In genomic region chr2:130390460-130391057, GRCh38 we compare ENCODE assay signal across 8 cellular contexts. TPM values are rescaled to one million over a fixed set of nuclear protein-coding genes. Genes with fewer than 3 reads are reported as not detected.
DNase-seq lines count a peak whose midpoint lies in the region; ATAC-seq and TF ChIP-seq lines count a peak whose summit lies in the region.

No MANE protein-coding gene starts in this region.

- H3K27ac Mint-ChIP-seq in naive thymus-derived CD4-positive, alpha-beta T cell, result peak overlapping the region; percentile 62 to 97 (median 87)

- H3K79me2 ChIP-seq in GM23248 (ENCODE audit: insufficient read depth) (no peaks in the 10 kb centered on the region), OCI-LY3 (ENCODE audit: low read length) (no peaks in the 10 kb centered on the region)

- WGBS in GM23248 (ENCODE audit: low coverage in 1 of 2, low lambda C conversion rate in 2 of 2, missing lambda C conversion rate in 2 of 2), 2 experiments, result 41 to 42% methylated on average over 16 of the region's 16 CpGs

- peaks cover 3% of the 10 kb centered on the region; the same call in 1 of the 2 replicates for H3F3A ChIP-seq in GM23248 (ENCODE audit: insufficient read depth)

- in situ Hi-C loops in GM23248 (cut with MboI), result no loop called here

- intact Hi-C loops in naive thymus-derived CD4-positive, alpha-beta T cell (cut with micrococcal nuclease), result loop anchor here (1.0 to 5.0 kb wide), 3 partner anchors 18 to 48 kb away; partner anchors contain the start of genes IMP4 (in 2 of the 2) and PTPN18 (in 1 of the 2)

- CTCF ChIA-PET in naive thymus-derived CD4-positive, alpha-beta T cell (lab: Charles Lee), result no interaction called here

- H3K9me3 Mint-ChIP-seq in naive thymus-derived CD4-positive, alpha-beta T cell, result peaks cover 0 to 5% (median 0%) of the 10 kb centered on the region in 11 donors

- H3K4me1 Mint-ChIP-seq in naive thymus-derived CD4-positive, alpha-beta T cell, result peaks cover 12 to 20% (median 18%) of the 10 kb centered on the region in 7 donors

- no peak for TF ChIP-seq CTCF in OCI-LY3 (IDR thresholded peaks at IDR 0.05; ENCODE audit: low read depth, low read length)

- peaks cover 0 to 9% (median 4%) of the 10 kb centered on the region in 5 donors for H3K27me3 Mint-ChIP-seq in naive thymus-derived CD4-positive, alpha-beta T cell

- H3K9me3 ChIP-seq in GM23248 (ENCODE audit: low read depth) (no peaks in the 10 kb centered on the region), OCI-LY3 (ENCODE audit: insufficient read depth, low read length) (peaks cover 10% of the 10 kb centered on the region; the same call in 1 of the 2 replicates), endocrine pancreas (ENCODE audit: control insufficient read depth, low read length) (no peaks in the 10 kb centered on the region)
- no peaks in the 10 kb centered on the region for H3K9me3 ChIP-seq in naive thymus-derived CD4-positive, alpha-beta T cell (ENCODE audit: control insufficient read depth in 2 of 3, low read length in 3 of 3)

- H3K27ac ChIP-seq in GM23248 (peak overlapping the region; percentile 82), OCI-LY3 (ENCODE audit: low read length) (peak overlapping the region; percentile 40)
- peak overlapping the region; percentile 32 for H3K27ac ChIP-seq in naive thymus-derived CD4-positive, alpha-beta T cell (ENCODE audit: low read depth, low read length)

- H3K27me3 ChIP-seq in GM23248 (replicated peaks; ENCODE audit: insufficient read depth), result no peaks in the 10 kb centered on the region
- H3K27me3 ChIP-seq in OCI-LY3 (ENCODE audit: low read depth, low read length), result no peaks in the 10 kb centered on the region
- no peaks in the 10 kb centered on the region for H3K27me3 ChIP-seq in endocrine pancreas (ENCODE audit: control insufficient read depth, insufficient read depth, low read length)
- no peaks in the 10 kb centered on the region for H3K27me3 ChIP-seq in naive thymus-derived CD4-positive, alpha-beta T cell (ENCODE audit: control insufficient read depth in 2 of 2, insufficient read depth in 2 of 2, low read length in 2 of 2)

- DNase-seq in DMS79 treated with DMSO at 0.1 percent for 48 hours (lab: John Stamatoyannopoulos, UW) (peak; percentile 5), GM23248 (no peak), NCI-H226 (no peak), DMS114 treated with DMSO at 0.1 percent for 48 hours (lab: John Stamatoyannopoulos, UW; ENCODE audit: unreplicated experiment) (no peak)
- DNase-seq in naive thymus-derived CD4-positive, alpha-beta T cell, result no peak

- H3K4me1 ChIP-seq in GM23248 (ENCODE audit: insufficient read depth) (peaks cover 6% of the 10 kb centered on the region; the same call in 1 of the 2 replicates), OCI-LY3 (ENCODE audit: low read length) (peaks cover 57% of the 10 kb centered on the region), endocrine pancreas (ENCODE audit: control insufficient read depth, insufficient read depth, low read length) (no peaks in the 10 kb centered on the region)
- peaks cover 5 to 8% of the 10 kb centered on the region in 2 donors for H3K4me1 ChIP-seq in naive thymus-derived CD4-positive, alpha-beta T cell (ENCODE audit: control insufficient read depth in 2 of 2, insufficient read depth in 2 of 2, low read length in 2 of 2)

- H2AFZ ChIP-seq in GM23248, result peak overlapping the region; percentile 93
- H2AFZ ChIP-seq in OCI-LY3 (ENCODE audit: low read depth, low read length), result peak overlapping the region; percentile 10

- peak overlapping the region; percentile 90 for H3K4me3 ChIP-seq in GM23248
- H3K4me3 ChIP-seq in OCI-LY3 (ENCODE audit: low read length), result peak overlapping the region; percentile 78
- no peak overlapping the region for H3K4me3 ChIP-seq in endocrine pancreas (ENCODE audit: control insufficient read depth, insufficient read depth, low read length)
- H3K4me3 ChIP-seq in naive thymus-derived CD4-positive, alpha-beta T cell (ENCODE audit: low read length), result peak overlapping the region; percentile 56

- ATAC-seq in naive thymus-derived CD4-positive, alpha-beta T cell, result peak; percentile 17
- no peak for ATAC-seq in HG02642 (IDR thresholded peaks at IDR 0.05; ENCODE audit: poor library complexity, unreplicated experiment)

- POLR2A ChIA-PET in naive thymus-derived CD4-positive, alpha-beta T cell (lab: Charles Lee), result interaction anchor here (0.8 to 0.9 kb wide), 2 partner anchors 47 to 48 kb away, joined by 5 read pairs; partner anchors contain the start of gene IMP4

- H3K36me3 ChIP-seq in GM23248 (ENCODE audit: low read depth), result no peaks in the 10 kb centered on the region
- H3K36me3 ChIP-seq in OCI-LY3 (replicated peaks; ENCODE audit: low read depth, low read length), result peaks cover 3% of the 10 kb centered on the region
- no peaks in the 10 kb centered on the region for H3K36me3 ChIP-seq in endocrine pancreas (ENCODE audit: control insufficient read depth, insufficient read depth, low read length)
- H3K36me3 ChIP-seq in naive thymus-derived CD4-positive, alpha-beta T cell (ENCODE audit: control insufficient read depth in 2 of 3, insufficient read depth in 3 of 3, low read length in 3 of 3), result no peaks in the 10 kb centered on the region

- peak overlapping the region; percentile 80 to 94 (median 88) for H3K4me3 Mint-ChIP-seq in naive thymus-derived CD4-positive, alpha-beta T cell

- no peaks in the 10 kb centered on the region for H4K20me1 ChIP-seq in GM23248 (ENCODE audit: insufficient read depth)
- H4K20me1 ChIP-seq in OCI-LY3 (ENCODE audit: insufficient read depth, low read length), result peaks cover under 1% of the 10 kb centered on the region; the same call in 1 of the 2 replicates

- H3K9me2 ChIP-seq in GM23248 (ENCODE audit: insufficient read depth), result no peaks in the 10 kb centered on the region

- peak overlapping the region; percentile 72 for H3K4me2 ChIP-seq in GM23248 (ENCODE audit: unreplicated experiment)
- H3K4me2 ChIP-seq in OCI-LY3 (ENCODE audit: low read length), result peak overlapping the region; percentile 98

- H3K36me3 Mint-ChIP-seq in naive thymus-derived CD4-positive, alpha-beta T cell, result peaks cover 0 to 12% (median 7%) of the 10 kb centered on the region in 5 donors

- peak overlapping the region; percentile 90 for H3K9ac ChIP-seq in GM23248
- H3K9ac ChIP-seq in OCI-LY3 (ENCODE audit: low read length), result peak overlapping the region; percentile 76
- peak overlapping the region; percentile 75 for H3K9ac ChIP-seq in endocrine pancreas (ENCODE audit: control insufficient read depth, insufficient read depth, low read length)

RNA-seq across cellular contexts. Expression of gene PTPN18, which starts 34.7 kb away (rescaled TPM):
- total RNA-seq in GM23248 (2014; rRNA removed; shearing (Covaris generic)), result 17.5 and 24.3 TPM in 2 replicates
- polyA plus RNA-seq in GM23248 (2016; fragmentation: Nextera tagmentation; extraction: Ambion mirVana), result 19.1 and 19.2 TPM in 2 replicates
- 100 to 1,000 TPM in 1 of 5 experiments, 10 to 100 TPM in 4; 43.3 to 112 (median 44.2) TPM for total RNA-seq in naive thymus-derived CD4-positive, alpha-beta T cell
- 10 to 100 TPM; 39.4 to 53.2 TPM for polyA plus RNA-seq in naive thymus-derived CD4-positive, alpha-beta T cell

RNA-seq across cellular contexts. Expression of gene IMP4, which starts 47.9 kb away (rescaled TPM):
- 109 and 110 TPM in 2 replicates for total RNA-seq in GM23248 (2014; rRNA removed; shearing (Covaris generic))
- polyA plus RNA-seq in GM23248 (2016; fragmentation: Nextera tagmentation; extraction: Ambion mirVana), result 79.1 and 90.4 TPM in 2 replicates
- total RNA-seq in naive thymus-derived CD4-positive, alpha-beta T cell, result 10 to 100 TPM; 69.9 to 88.5 (median 79.3) TPM
- polyA plus RNA-seq in naive thymus-derived CD4-positive, alpha-beta T cell, result 10 to 100 TPM; 76.3 to 82.7 TPM

Comparison
In these comparisons a context has a peak if more than half of its experiments do, and no peak if none do; other contexts are left out.
1. H3K27ac ChIP-seq: peak in every context shown above with its lines; median percentile 82 in GM23248; 40 in OCI-LY3; 32 in naive thymus-derived CD4-positive, alpha-beta T cell.